ENCODE assay signal across 8 cellular contexts in the genomic region with DNA sequence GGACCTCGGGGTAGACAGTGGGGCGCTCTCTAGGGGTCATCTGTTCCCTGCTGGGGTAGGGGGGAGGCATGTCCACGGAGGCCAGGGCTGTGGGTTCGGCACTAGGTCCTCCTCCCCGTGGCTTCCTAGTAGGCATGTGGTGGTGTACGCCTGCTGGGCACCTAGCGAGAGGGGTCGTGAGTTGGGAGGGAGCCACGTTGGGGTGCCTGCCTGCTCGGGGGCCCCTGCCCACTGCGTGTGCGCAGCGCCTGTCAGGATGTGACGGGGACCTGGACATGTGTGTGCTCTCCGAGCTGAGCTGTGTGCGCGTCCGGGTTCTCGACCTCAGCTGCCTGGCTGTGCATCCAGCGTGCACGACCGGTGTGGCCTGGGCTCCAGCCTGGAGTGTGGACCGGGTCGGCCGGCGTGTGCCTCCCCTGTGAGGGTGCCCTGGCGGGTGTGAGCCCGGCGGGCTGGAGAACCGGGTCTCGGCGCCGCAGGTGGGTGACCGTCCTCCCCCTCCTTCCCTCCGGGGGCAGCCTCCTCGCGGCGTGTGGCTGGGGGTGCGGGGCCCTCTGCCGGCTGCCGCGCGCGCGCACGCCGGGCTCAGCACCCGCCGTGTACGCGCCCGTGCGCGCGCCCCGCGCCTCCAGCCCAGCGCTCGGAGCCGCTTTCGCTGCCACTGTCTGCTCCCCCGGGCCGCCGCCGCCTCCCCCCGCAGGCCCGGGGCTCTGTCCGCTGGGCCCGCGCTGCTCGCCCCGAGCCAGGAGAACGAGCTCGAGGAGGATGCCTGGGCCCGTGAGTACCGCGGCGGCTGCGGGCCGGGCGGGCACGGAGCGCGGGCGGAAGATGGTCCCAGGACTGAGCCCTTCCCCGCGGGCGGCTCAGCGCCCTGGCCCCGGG. TPM values are rescaled to one million over a fixed set of nuclear protein-coding genes. Genes with fewer than 3 reads are reported as not detected.
DNase-seq lines count a peak whose midpoint lies in the region; ATAC-seq and TF ChIP-seq lines count a peak whose summit lies in the region.

A gene with protein sequence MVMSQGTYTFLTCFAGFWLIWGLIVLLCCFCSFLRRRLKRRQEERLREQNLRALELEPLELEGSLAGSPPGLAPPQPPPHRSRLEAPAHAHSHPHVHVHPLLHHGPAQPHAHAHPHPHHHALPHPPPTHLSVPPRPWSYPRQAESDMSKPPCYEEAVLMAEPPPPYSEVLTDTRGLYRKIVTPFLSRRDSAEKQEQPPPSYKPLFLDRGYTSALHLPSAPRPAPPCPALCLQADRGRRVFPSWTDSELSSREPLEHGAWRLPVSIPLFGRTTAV (plus strand): TSS at position 631 of the 882 bp plus-strand sequence. CDS start 8,254 bp downstream, outside the sequence.

- TF ChIP-seq CTCF in PC-9 (conservative IDR thresholded peaks at IDR 0.05): no peak
- no peak for TF ChIP-seq CTCF in fibroblast of lung (conservative IDR thresholded peaks at IDR 0.05 in 1 of 2, IDR thresholded peaks at IDR 0.05 in 1 of 2; ENCODE audit: low read depth in 1 of 2, low read length in 2 of 2)
- no peak for TF ChIP-seq CTCF in suprapubic skin (IDR thresholded peaks at IDR 0.05)

- intact Hi-C loops in CD4-positive, alpha-beta memory T cell (cut with micrococcal nuclease): loop anchor here (1.0 to 2.0 kb wide), 3 partner anchors 8 to 44 kb away; a partner anchor contains a TSS
- intact Hi-C loops in PC-9 (cut with micrococcal nuclease; ENCODE audit: unreplicated experiment): no loop called here
- intact Hi-C loops in activated T-helper 1 cell treated with anti-CD3 and anti-CD28 coated beads, Interleukin-12 subunit alpha, Interleukin-12 subunit beta, Interleukin-2, Interleukin-4 antibody, amounts not matched to agents 30 ng/mL and 10 ng/mL and 1 ng/mL, durations not matched to agents 14 hours and 24 hours and 36 hours (cut with micrococcal nuclease): loop anchor here (1.0 to 2.0 kb wide), 4 partner anchors 8 to 56 kb away; no protein-coding TSS in a partner anchor

- peaks cover 51% of the 10 kb centered on the region for H3K4me1 ChIP-seq in CD4-positive, alpha-beta memory T cell (ENCODE audit: insufficient read depth, low read length)
- H3K4me1 ChIP-seq in PC-9 (replicated peaks; ENCODE audit: insufficient read depth): peaks cover 18% of the 10 kb centered on the region
- peaks cover 7% of the 10 kb centered on the region for H3K4me1 ChIP-seq in fibroblast of lung (ENCODE audit: control insufficient read depth, extremely low read depth, insufficient read depth, low read length)
- H3K4me1 ChIP-seq in suprapubic skin: peaks cover 68% of the 10 kb centered on the region

- CTCF ChIA-PET in CD4-positive, alpha-beta memory T cell (lab: Charles Lee; ENCODE audit: partially characterized antibody): interaction anchor here (1.0 to 26.1 kb wide), 8 partner anchors 8 to 333 kb away, joined by 3 to 821 read pairs (median 28); a partner anchor contains a TSS
- CTCF ChIA-PET in PC-9 (lab: Charles Lee): interaction anchor here (0.6 kb wide), 2 partner anchors 20 to 127 kb away, joined by 3 to 4 read pairs; a partner anchor contains a TSS

- H3K27me3 Mint-ChIP-seq in CD4-positive, alpha-beta memory T cell: no peaks in the 10 kb centered on the region
- H3K27me3 Mint-ChIP-seq in activated T-helper 1 cell treated with anti-CD3 and anti-CD28 coated beads, Interleukin-12 subunit alpha, Interleukin-12 subunit beta, Interleukin-2, Interleukin-4 antibody, amounts not matched to agents 30 ng/mL and 10 ng/mL and 1 ng/mL, durations not matched to agents 14 hours and 24 hours and 36 hours (ENCODE audit: insufficient read depth): peaks cover 9% of the 10 kb centered on the region
- H3K27me3 Mint-ChIP-seq in naive thymus-derived CD8-positive, alpha-beta T cell: no peaks in the 10 kb centered on the region

- no peaks in the 10 kb centered on the region for H3K27me3 ChIP-seq in CD4-positive, alpha-beta memory T cell (ENCODE audit: insufficient read depth, low read length)
- no peaks in the 10 kb centered on the region for H3K27me3 ChIP-seq in PC-9 (ENCODE audit: insufficient read depth, low read depth)
- no peaks in the 10 kb centered on the region for H3K27me3 ChIP-seq in fibroblast of lung (ENCODE audit: control insufficient read depth, insufficient read depth, low read length)
- H3K27me3 ChIP-seq in suprapubic skin: no peaks in the 10 kb centered on the region

- ATAC-seq in HG03460 (IDR thresholded peaks at IDR 0.05; ENCODE audit: unreplicated experiment): peak; percentile 48
- ATAC-seq in naive thymus-derived CD8-positive, alpha-beta T cell: peak; percentile 49 to 53

- peak within 1 kb of the TSS in 1 of 2 donors; percentile 50 for H3K4me3 ChIP-seq in CD4-positive, alpha-beta memory T cell (ENCODE audit: low read length in 2 of 2)
- H3K4me3 ChIP-seq in PC-9: peak within 1 kb of the TSS; percentile 68
- peak within 1 kb of the TSS; percentile 39 to 69 (median 49) for H3K4me3 ChIP-seq in fibroblast of lung (replicated peaks in 1 of 4; ENCODE audit: control extremely low read depth in 1 of 4, insufficient read depth in 1 of 4, low read depth in 3 of 4, low read length in 4 of 4)
- H3K4me3 ChIP-seq in suprapubic skin: peak within 1 kb of the TSS; percentile 74

- no peak for TF ChIP-seq EP300 in suprapubic skin (IDR thresholded peaks at IDR 0.05)

- peak within 1 kb of the TSS; percentile 90 for H3K4me2 ChIP-seq in PC-9
- peak within 1 kb of the TSS; percentile 96 for H3K4me2 ChIP-seq in fibroblast of lung (ENCODE audit: extremely low read depth, insufficient read depth, low read length)

- H2AFZ ChIP-seq in PC-9 (0 out of 2 replicates have a peak within 1 kb of the TSS, but pooled peaks have one; percentile 49), fibroblast of lung (ENCODE audit: low read length) (peak within 1 kb of the TSS; percentile 33)

- peak; percentile 77 to 85 (median 82) for DNase-seq in CD4-positive, alpha-beta memory T cell
- DNase-seq in GM19240 (ENCODE audit: insufficient read length, low spot score) (peak; percentile 90), PC-9 (peak in 1 of 2 experiments; percentile 73), fibroblast of lung (ENCODE audit: low read depth in 2 of 2) (peak; percentile 57 to 79), suprapubic skin (ENCODE audit: low spot score in 2 of 2) (peak in 1 of 2 donors; percentile 76)
- DNase-seq in activated T-helper 1 cell treated with anti-CD3 and anti-CD28 coated beads, Interleukin-12 subunit alpha, Interleukin-12 subunit beta, Interleukin-2, Interleukin-4 antibody, amounts not matched to agents 30 ng/mL and 10 ng/mL and 1 ng/mL, durations not matched to agents 14 hours and 24 hours and 36 hours (ENCODE audit: low spot score): peak; percentile 62
- peak; percentile 60 to 86 (median 78) for DNase-seq in naive thymus-derived CD8-positive, alpha-beta T cell

- H3K27ac ChIP-seq in CD4-positive, alpha-beta memory T cell (ENCODE audit: low read depth, low read length): peak within 1 kb of the TSS; percentile 94
- H3K27ac ChIP-seq in PC-9: peak within 1 kb of the TSS; percentile 78
- no peak within 1 kb of the TSS for H3K27ac ChIP-seq in fibroblast of lung (ENCODE audit: insufficient read depth, low read length)
- peak within 1 kb of the TSS; percentile 53 for H3K27ac ChIP-seq in suprapubic skin

- H3K27ac Mint-ChIP-seq in CD4-positive, alpha-beta memory T cell: peak within 1 kb of the TSS; percentile 95 to 99 (median 97)
- H3K27ac Mint-ChIP-seq in activated T-helper 1 cell treated with anti-CD3 and anti-CD28 coated beads, Interleukin-12 subunit alpha, Interleukin-12 subunit beta, Interleukin-2, Interleukin-4 antibody, amounts not matched to agents 30 ng/mL and 10 ng/mL and 1 ng/mL, durations not matched to agents 14 hours and 24 hours and 36 hours: peak within 1 kb of the TSS; percentile 90
- peak within 1 kb of the TSS; percentile 91 to 98 (median 96) for H3K27ac Mint-ChIP-seq in naive thymus-derived CD8-positive, alpha-beta T cell

- WGBS in suprapubic skin: 0% methylated on average over 10 of the region's 90 CpGs

- H4K20me1 ChIP-seq in PC-9 (ENCODE audit: insufficient read depth) (peaks cover 22% of the 10 kb centered on the region), fibroblast of lung (ENCODE audit: control insufficient read depth, extremely low read depth, insufficient read depth, low read length) (no peaks in the 10 kb centered on the region)

- BruUV-seq in PC-9 (replicated peaks; lab: Mats Ljungman, UMichigan): no TSS peak

- peaks cover 0 to 4% (median 0%) of the 10 kb centered on the region in 8 donors for H3K9me3 Mint-ChIP-seq in CD4-positive, alpha-beta memory T cell
- no peaks in the 10 kb centered on the region for H3K9me3 Mint-ChIP-seq in activated T-helper 1 cell treated with anti-CD3 and anti-CD28 coated beads, Interleukin-12 subunit alpha, Interleukin-12 subunit beta, Interleukin-2, Interleukin-4 antibody, amounts not matched to agents 30 ng/mL and 10 ng/mL and 1 ng/mL, durations not matched to agents 14 hours and 24 hours and 36 hours
- H3K9me3 Mint-ChIP-seq in naive thymus-derived CD8-positive, alpha-beta T cell: no peaks in the 10 kb centered on the region

- TF ChIP-seq POLR2A in suprapubic skin (IDR thresholded peaks at IDR 0.05): no peak

- H3K9me3 ChIP-seq in CD4-positive, alpha-beta memory T cell (ENCODE audit: control insufficient read depth in 1 of 2, low read length in 2 of 2): no peaks in the 10 kb centered on the region
- no peaks in the 10 kb centered on the region for H3K9me3 ChIP-seq in PC-9 (ENCODE audit: insufficient read depth, low read depth)
- H3K9me3 ChIP-seq in fibroblast of lung (ENCODE audit: control insufficient read depth, insufficient read depth, low read depth, low read length): no peaks in the 10 kb centered on the region
- H3K9me3 ChIP-seq in suprapubic skin: no peaks in the 10 kb centered on the region

- H3K9ac ChIP-seq in fibroblast of lung (ENCODE audit: insufficient read depth, low read length): peak within 1 kb of the TSS; percentile 73

- POLR2A ChIA-PET in CD4-positive, alpha-beta memory T cell (lab: Charles Lee; ENCODE audit: partially characterized antibody): interaction anchor here (0.6 to 20.7 kb wide), 18 partner anchors 8 to 137 kb away, joined by 3 to 1171 read pairs (median 7); a partner anchor contains a TSS
- POLR2A ChIA-PET in PC-9 (lab: Charles Lee; ENCODE audit: unreplicated experiment): interaction anchor here (0.5 to 1.6 kb wide), 4 partner anchors 20 to 326 kb away, joined by 4 to 31 read pairs (median 9); a partner anchor contains a TSS
- POLR2A ChIA-PET in naive thymus-derived CD8-positive, alpha-beta T cell (lab: Charles Lee): interaction anchor here (0.6 to 25.4 kb wide), 13 partner anchors 8 to 758 kb away, joined by 3 to 1530 read pairs (median 3); a partner anchor contains a TSS

- H3K36me3 Mint-ChIP-seq in CD4-positive, alpha-beta memory T cell: peaks cover 0 to 25% of the 10 kb centered on the region in 2 donors
- peaks cover 7% of the 10 kb centered on the region for H3K36me3 Mint-ChIP-seq in activated T-helper 1 cell treated with anti-CD3 and anti-CD28 coated beads, Interleukin-12 subunit alpha, Interleukin-12 subunit beta, Interleukin-2, Interleukin-4 antibody, amounts not matched to agents 30 ng/mL and 10 ng/mL and 1 ng/mL, durations not matched to agents 14 hours and 24 hours and 36 hours (ENCODE audit: low read depth)
- peaks cover 0 to 14% (median 0%) of the 10 kb centered on the region in 3 donors for H3K36me3 Mint-ChIP-seq in naive thymus-derived CD8-positive, alpha-beta T cell

- peak within 1 kb of the TSS; percentile 81 to 90 (median 85) for H3K4me3 Mint-ChIP-seq in CD4-positive, alpha-beta memory T cell
- H3K4me3 Mint-ChIP-seq in activated T-helper 1 cell treated with anti-CD3 and anti-CD28 coated beads, Interleukin-12 subunit alpha, Interleukin-12 subunit beta, Interleukin-2, Interleukin-4 antibody, amounts not matched to agents 30 ng/mL and 10 ng/mL and 1 ng/mL, durations not matched to agents 14 hours and 24 hours and 36 hours: peak within 1 kb of the TSS; percentile 77
- peak within 1 kb of the TSS; percentile 76 to 89 (median 82) for H3K4me3 Mint-ChIP-seq in naive thymus-derived CD8-positive, alpha-beta T cell

- H3K79me2 ChIP-seq in PC-9 (ENCODE audit: low read depth) (peaks cover 39% of the 10 kb centered on the region), fibroblast of lung (ENCODE audit: control insufficient read depth, insufficient read depth, low read length) (no peaks in the 10 kb centered on the region)

- no peaks in the 10 kb centered on the region for H3K9me2 ChIP-seq in PC-9 (ENCODE audit: insufficient read depth)

- H3K36me3 ChIP-seq in CD4-positive, alpha-beta memory T cell (ENCODE audit: insufficient read depth, low read length): peaks cover 8% of the 10 kb centered on the region
- H3K36me3 ChIP-seq in PC-9 (ENCODE audit: low read depth) (no peaks in the 10 kb centered on the region), fibroblast of lung (ENCODE audit: control insufficient read depth, insufficient read depth, low read length) (peaks cover 3% of the 10 kb centered on the region), suprapubic skin (peaks cover 8% of the 10 kb centered on the region)

- H3K4me1 Mint-ChIP-seq in CD4-positive, alpha-beta memory T cell: peaks cover 25 to 53% (median 41%) of the 10 kb centered on the region in 4 donors
- peaks cover 30% of the 10 kb centered on the region for H3K4me1 Mint-ChIP-seq in activated T-helper 1 cell treated with anti-CD3 and anti-CD28 coated beads, Interleukin-12 subunit alpha, Interleukin-12 subunit beta, Interleukin-2, Interleukin-4 antibody, amounts not matched to agents 30 ng/mL and 10 ng/mL and 1 ng/mL, durations not matched to agents 14 hours and 24 hours and 36 hours (ENCODE audit: low read depth)
- peaks cover 28 to 61% (median 48%) of the 10 kb centered on the region in 4 donors for H3K4me1 Mint-ChIP-seq in naive thymus-derived CD8-positive, alpha-beta T cell

- H3F3A ChIP-seq in PC-9 (ENCODE audit: insufficient read depth, low read depth): peaks cover 44% of the 10 kb centered on the region

RNA-seq across cellular contexts. Expression of the gene that starts here (rescaled TPM):
- 1 to 10 TPM; 5.2 to 7.2 TPM for total RNA-seq in CD4-positive, alpha-beta memory T cell
- polyA plus RNA-seq in CD4-positive, alpha-beta memory T cell: 10 to 100 TPM; 14.3 to 17.8 TPM
- total RNA-seq in PC-9 (2021) (22.2 and 31.7 TPM in 2 replicates), fibroblast of lung (2.1 and 2.3 TPM in 2 replicates), suprapubic skin (1 to 10 TPM; 5.7 to 9.8 (median 7.8) TPM)
- total RNA-seq in activated T-helper 1 cell treated with anti-CD3 and anti-CD28 coated beads, Interleukin-12 subunit alpha, Interleukin-12 subunit beta, Interleukin-2, Interleukin-4 antibody, amounts not matched to agents 30 ng/mL and 10 ng/mL and 1 ng/mL, durations not matched to agents 14 hours and 24 hours and 36 hours: 10.3 and 11.2 TPM in 2 replicates
- 1.6 TPM in 2 replicates for polyA plus RNA-seq in fibroblast of lung
- polyA plus RNA-seq in fibroblast of lung (2012): 3.1 and 5.9 TPM in 2 replicates
- 0.78 and 1.9 TPM in 2 replicates for polyA minus RNA-seq in fibroblast of lung (ENCODE audit: low replicate concordance)
- total RNA-seq in naive thymus-derived CD8-positive, alpha-beta T cell: 1 to 10 TPM; 7.6 to 7.7 TPM
- 10 to 100 TPM; 14.6 to 21.6 (median 20.6) TPM for polyA plus RNA-seq in naive thymus-derived CD8-positive, alpha-beta T cell
